1 cellular context compared by ENCODE assay signal in the genomic region with DNA sequence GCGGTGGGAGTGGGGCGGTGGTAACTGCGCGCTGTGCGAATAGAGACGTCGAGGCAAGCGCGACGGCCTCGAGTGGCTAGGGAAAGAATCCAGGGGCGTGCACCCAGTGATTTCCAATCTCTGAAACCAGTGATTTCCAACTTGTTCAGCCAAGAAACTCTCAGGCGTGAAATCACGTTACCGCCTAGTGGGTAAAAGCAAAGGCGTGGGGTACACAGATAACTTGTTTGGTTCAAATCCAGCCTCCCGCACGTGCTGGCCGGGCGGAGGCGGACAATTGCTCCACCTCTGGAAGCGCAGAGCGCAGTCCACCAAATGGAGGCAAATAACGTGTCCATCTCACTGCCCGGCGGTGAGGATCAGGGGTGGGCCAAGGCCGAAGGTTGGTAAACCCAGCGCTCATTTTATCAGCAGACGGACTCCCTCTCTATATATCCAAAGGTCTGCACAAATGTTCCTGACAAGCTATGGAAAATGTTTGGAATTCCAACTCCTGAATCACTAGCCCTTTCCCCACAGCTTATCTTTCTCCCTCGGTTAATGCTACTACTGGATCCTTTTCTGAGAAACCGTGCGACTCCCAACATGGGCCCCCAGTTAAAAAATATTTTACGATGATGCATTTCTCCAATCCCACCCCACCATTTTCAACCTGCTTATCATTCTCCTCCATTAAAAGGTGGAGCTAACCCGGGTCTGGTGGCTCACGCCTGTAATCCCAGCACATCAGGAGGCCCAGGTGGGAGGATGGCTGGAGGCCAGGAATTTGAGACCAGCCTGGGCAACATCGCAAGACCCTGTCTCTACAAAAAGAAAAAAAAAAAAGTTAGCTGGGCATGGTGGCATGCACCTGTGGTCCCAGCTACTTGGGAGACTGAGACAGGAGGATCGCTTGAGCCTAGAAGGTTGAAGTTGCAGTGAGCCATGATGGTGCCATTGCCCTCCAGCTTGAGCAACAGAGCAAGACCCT.
TF ChIP-seq lines count a peak whose summit lies in the region.

No MANE protein-coding gene starts in this region.

TF ChIP-seq in HepG2, 621 proteins besides CTCF, POLR2A, EP300 and RAD21 (continued from another document and continues in another):
- TF ChIP-seq, protein P1, sequence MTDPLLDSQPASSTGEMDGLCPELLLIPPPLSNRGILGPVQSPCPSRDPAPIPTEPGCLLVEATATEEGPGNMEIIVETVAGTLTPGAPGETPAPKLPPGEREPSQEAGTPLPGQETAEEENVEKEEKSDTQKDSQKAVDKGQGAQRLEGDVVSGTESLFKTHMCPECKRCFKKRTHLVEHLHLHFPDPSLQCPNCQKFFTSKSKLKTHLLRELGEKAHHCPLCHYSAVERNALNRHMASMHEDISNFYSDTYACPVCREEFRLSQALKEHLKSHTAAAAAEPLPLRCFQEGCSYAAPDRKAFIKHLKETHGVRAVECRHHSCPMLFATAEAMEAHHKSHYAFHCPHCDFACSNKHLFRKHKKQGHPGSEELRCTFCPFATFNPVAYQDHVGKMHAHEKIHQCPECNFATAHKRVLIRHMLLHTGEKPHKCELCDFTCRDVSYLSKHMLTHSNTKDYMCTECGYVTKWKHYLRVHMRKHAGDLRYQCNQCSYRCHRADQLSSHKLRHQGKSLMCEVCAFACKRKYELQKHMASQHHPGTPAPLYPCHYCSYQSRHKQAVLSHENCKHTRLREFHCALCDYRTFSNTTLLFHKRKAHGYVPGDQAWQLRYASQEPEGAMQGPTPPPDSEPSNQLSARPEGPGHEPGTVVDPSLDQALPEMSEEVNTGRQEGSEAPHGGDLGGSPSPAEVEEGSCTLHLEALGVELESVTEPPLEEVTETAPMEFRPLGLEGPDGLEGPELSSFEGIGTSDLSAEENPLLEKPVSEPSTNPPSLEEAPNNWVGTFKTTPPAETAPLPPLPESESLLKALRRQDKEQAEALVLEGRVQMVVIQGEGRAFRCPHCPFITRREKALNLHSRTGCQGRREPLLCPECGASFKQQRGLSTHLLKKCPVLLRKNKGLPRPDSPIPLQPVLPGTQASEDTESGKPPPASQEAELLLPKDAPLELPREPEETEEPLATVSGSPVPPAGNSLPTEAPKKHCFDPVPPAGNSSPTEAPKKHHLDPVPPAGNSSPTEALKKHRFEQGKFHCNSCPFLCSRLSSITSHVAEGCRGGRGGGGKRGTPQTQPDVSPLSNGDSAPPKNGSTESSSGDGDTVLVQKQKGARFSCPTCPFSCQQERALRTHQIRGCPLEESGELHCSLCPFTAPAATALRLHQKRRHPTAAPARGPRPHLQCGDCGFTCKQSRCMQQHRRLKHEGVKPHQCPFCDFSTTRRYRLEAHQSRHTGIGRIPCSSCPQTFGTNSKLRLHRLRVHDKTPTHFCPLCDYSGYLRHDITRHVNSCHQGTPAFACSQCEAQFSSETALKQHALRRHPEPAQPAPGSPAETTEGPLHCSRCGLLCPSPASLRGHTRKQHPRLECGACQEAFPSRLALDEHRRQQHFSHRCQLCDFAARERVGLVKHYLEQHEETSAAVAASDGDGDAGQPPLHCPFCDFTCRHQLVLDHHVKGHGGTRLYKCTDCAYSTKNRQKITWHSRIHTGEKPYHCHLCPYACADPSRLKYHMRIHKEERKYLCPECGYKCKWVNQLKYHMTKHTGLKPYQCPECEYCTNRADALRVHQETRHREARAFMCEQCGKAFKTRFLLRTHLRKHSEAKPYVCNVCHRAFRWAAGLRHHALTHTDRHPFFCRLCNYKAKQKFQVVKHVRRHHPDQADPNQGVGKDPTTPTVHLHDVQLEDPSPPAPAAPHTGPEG (CRISPR knock-in tag; IDR thresholded peaks at IDR 0.05) = peak; percentile 96
- peak; percentile 63; the same call in 1 of the 2 replicates for TF ChIP-seq GABPB1 (CRISPR knock-in tag; IDR thresholded peaks at IDR 0.05)
- TF ChIP-seq, protein P2, sequence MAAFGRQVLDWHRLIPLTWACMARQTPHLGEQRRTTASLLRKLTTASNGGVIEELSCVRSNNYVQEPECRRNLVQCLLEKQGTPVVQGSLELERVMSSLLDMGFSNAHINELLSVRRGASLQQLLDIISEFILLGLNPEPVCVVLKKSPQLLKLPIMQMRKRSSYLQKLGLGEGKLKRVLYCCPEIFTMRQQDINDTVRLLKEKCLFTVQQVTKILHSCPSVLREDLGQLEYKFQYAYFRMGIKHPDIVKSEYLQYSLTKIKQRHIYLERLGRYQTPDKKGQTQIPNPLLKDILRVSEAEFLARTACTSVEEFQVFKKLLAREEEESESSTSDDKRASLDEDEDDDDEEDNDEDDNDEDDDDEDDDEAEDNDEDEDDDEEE (CRISPR knock-in tag; IDR thresholded peaks at IDR 0.05) = no peak
- TF ChIP-seq HMG20A (CRISPR knock-in tag; IDR thresholded peaks at IDR 0.05; ENCODE audit: borderline replicate concordance) = no peak
- peak; percentile 13; the same call in 1 of the 2 replicates for TF ChIP-seq BORCS8-MEF2B (CRISPR knock-in tag; IDR thresholded peaks at IDR 0.05)
- no peak for TF ChIP-seq RXRB (CRISPR knock-in tag; IDR thresholded peaks at IDR 0.05; ENCODE audit: borderline replicate concordance)
- no peak for TF ChIP-seq SNAI1 (CRISPR knock-in tag; IDR thresholded peaks at IDR 0.05; ENCODE audit: borderline replicate concordance)
- peak; percentile 26 for TF ChIP-seq YY1 (IDR thresholded peaks at IDR 0.05; ENCODE audit: insufficient read depth, insufficient replicate concordance, low read depth, low read length)
- peak; percentile 76 for TF ChIP-seq ZNF574 (CRISPR knock-in tag; IDR thresholded peaks at IDR 0.05)
- no peak for TF ChIP-seq SRSF1 (optimal IDR thresholded peaks at IDR 0.05; ENCODE audit: low read depth, low read length)
- TF ChIP-seq SCMH1 (CRISPR knock-in tag; IDR thresholded peaks at IDR 0.05; ENCODE audit: borderline replicate concordance) = no peak
- TF ChIP-seq, protein P3, sequence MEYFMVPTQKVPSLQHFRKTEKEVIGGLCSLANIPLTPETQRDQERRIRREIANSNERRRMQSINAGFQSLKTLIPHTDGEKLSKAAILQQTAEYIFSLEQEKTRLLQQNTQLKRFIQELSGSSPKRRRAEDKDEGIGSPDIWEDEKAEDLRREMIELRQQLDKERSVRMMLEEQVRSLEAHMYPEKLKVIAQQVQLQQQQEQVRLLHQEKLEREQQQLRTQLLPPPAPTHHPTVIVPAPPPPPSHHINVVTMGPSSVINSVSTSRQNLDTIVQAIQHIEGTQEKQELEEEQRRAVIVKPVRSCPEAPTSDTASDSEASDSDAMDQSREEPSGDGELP (IDR thresholded peaks at IDR 0.05; ENCODE audit: borderline replicate concordance, low read depth) = no peak
- no peak; the same call in 1 of the 2 replicates for TF ChIP-seq POLR2AphosphoS5 (IDR thresholded peaks at IDR 0.05; ENCODE audit: low read depth, low read length)
- TF ChIP-seq SALL1 (CRISPR knock-in tag; IDR thresholded peaks at IDR 0.05) = 0 out of 2 replicates have a peak, but pooled peaks have one; percentile 35
- 0 out of 2 replicates have a peak, but pooled peaks have one; percentile 24 for TF ChIP-seq RCOR2 (CRISPR knock-in tag; IDR thresholded peaks at IDR 0.05)
- peak; percentile 62; the same call in 1 of the 2 replicates for TF ChIP-seq MXD4 (CRISPR knock-in tag; IDR thresholded peaks at IDR 0.05)
- TF ChIP-seq ELF4 (CRISPR knock-in tag; IDR thresholded peaks at IDR 0.05; ENCODE audit: borderline replicate concordance) = no peak
- TF ChIP-seq ZNF567 (CRISPR knock-in tag; IDR thresholded peaks at IDR 0.05; ENCODE audit: borderline replicate concordance) = no peak
- no peak for TF ChIP-seq JUNB (CRISPR knock-in tag; IDR thresholded peaks at IDR 0.05; ENCODE audit: borderline replicate concordance)
- 0 out of 2 replicates have a peak, but pooled peaks have one; percentile 37 for TF ChIP-seq THAP8 (CRISPR knock-in tag; IDR thresholded peaks at IDR 0.05; ENCODE audit: borderline replicate concordance)
- no peak for TF ChIP-seq KLF13 (CRISPR knock-in tag; IDR thresholded peaks at IDR 0.05)
- no peak for TF ChIP-seq ZNF562 (CRISPR knock-in tag; IDR thresholded peaks at IDR 0.05; ENCODE audit: borderline replicate concordance)
- no peak for TF ChIP-seq CHD4 (IDR thresholded peaks at IDR 0.05; ENCODE audit: borderline replicate concordance, low read length)
- no peak for TF ChIP-seq HOXA9 (CRISPR knock-in tag; IDR thresholded peaks at IDR 0.05; ENCODE audit: borderline replicate concordance)
- TF ChIP-seq RARA (CRISPR knock-in tag; IDR thresholded peaks at IDR 0.05) = peak; percentile 58
- no peak for TF ChIP-seq ATM (IDR thresholded peaks at IDR 0.05; ENCODE audit: borderline replicate concordance)
- TF ChIP-seq HIVEP1 (CRISPR knock-in tag; IDR thresholded peaks at IDR 0.05) = 0 out of 2 replicates have a peak, but pooled peaks have one; percentile 26
- peak; percentile 55 for TF ChIP-seq ETV6 (CRISPR knock-in tag; conservative IDR thresholded peaks at IDR 0.05)
- peak; percentile 81; the same call in 1 of the 2 replicates for TF ChIP-seq KLF6 (CRISPR knock-in tag; IDR thresholded peaks at IDR 0.05)
- peak; percentile 69; the same call in 1 of the 2 replicates for TF ChIP-seq ZNF766 (CRISPR knock-in tag; IDR thresholded peaks at IDR 0.05; ENCODE audit: borderline replicate concordance)
- TF ChIP-seq ZIK1 (CRISPR knock-in tag; IDR thresholded peaks at IDR 0.05; ENCODE audit: borderline replicate concordance, low read depth) = peak; percentile 62; the same call in 1 of the 2 replicates
- no peak for TF ChIP-seq JUND (CRISPR knock-in tag; IDR thresholded peaks at IDR 0.05)
- TF ChIP-seq CC2D1A (CRISPR knock-in tag; IDR thresholded peaks at IDR 0.05) = no peak
- no peak for TF ChIP-seq ZNF780A (CRISPR knock-in tag; IDR thresholded peaks at IDR 0.05)
- TF ChIP-seq CSRNP2 (CRISPR knock-in tag; conservative IDR thresholded peaks at IDR 0.05; ENCODE audit: low read depth) = no peak
- TF ChIP-seq FOXK2 (IDR thresholded peaks at IDR 0.05) = no peak
- no peak; the same call in none of the 2 replicates for TF ChIP-seq ZNF878 (CRISPR knock-in tag; IDR thresholded peaks at IDR 0.05)
- TF ChIP-seq ZNF639 (CRISPR knock-in tag; conservative IDR thresholded peaks at IDR 0.05) = no peak
- peak; percentile 60; the same call in 1 of the 2 replicates for TF ChIP-seq MEIS2 (CRISPR knock-in tag; IDR thresholded peaks at IDR 0.05)
- 0 out of 2 replicates have a peak, but pooled peaks have one; percentile 52 for TF ChIP-seq SALL2 (CRISPR knock-in tag; IDR thresholded peaks at IDR 0.05)
- no peak; the same call in 1 of the 2 replicates for TF ChIP-seq ZNF44 (CRISPR knock-in tag; IDR thresholded peaks at IDR 0.05)
- TF ChIP-seq ETV5 (CRISPR knock-in tag; IDR thresholded peaks at IDR 0.05; ENCODE audit: borderline replicate concordance) = no peak; the same call in 1 of the 2 replicates
- TF ChIP-seq SIN3A (IDR thresholded peaks at IDR 0.05; ENCODE audit: borderline replicate concordance, low read depth, low read length) = no peak
- 0 out of 3 replicates have a peak, but pooled peaks have one; percentile 19 for TF ChIP-seq MXI1 (IDR thresholded peaks at IDR 0.05; ENCODE audit: borderline replicate concordance, low read depth, low read length)
- peak; percentile 63; the same call in 1 of the 2 replicates for TF ChIP-seq ZSCAN31 (CRISPR knock-in tag; IDR thresholded peaks at IDR 0.05; ENCODE audit: low read depth)
- peak; percentile 51; the same call in 1 of the 2 replicates for TF ChIP-seq PHF21A (CRISPR knock-in tag; IDR thresholded peaks at IDR 0.05)
